Comparison of ENCODE assay signal across 21 cellular contexts in the genomic region with DNA sequence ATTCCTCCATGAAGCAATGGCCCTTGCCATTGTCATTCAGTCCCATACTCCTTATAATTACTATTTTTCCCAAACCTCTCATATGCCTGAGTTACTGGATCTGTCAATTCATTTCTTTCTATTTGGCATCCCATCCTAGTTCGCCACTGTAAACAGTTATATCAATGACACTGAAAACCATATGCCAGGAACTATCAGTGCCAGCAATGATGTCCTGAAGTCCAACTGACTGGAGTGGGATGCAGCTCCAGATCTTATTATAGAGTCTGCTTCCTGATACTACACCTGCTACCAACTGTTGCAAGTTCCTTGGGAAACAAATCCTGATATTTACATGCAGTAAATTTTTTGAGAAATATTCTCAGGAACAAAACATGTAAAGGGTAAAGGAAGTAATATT. TPM values are rescaled to one million over a fixed set of nuclear protein-coding genes. Genes with fewer than 3 reads are reported as not detected.
DNase-seq lines count a peak whose midpoint lies in the region; TF ChIP-seq lines count a peak whose summit lies in the region.
"Had no signal": no experiment of that assay in that cellular context is flagged by ENCODE, and none has a peak within 500 bp of the region (broad histone marks: within the 10 kb centered on the region; RNA-seq: fewer than 3 reads in every experiment).

No MANE protein-coding gene starts in this region.

- TF ChIP-seq CTCF in breast epithelium (IDR thresholded peaks at IDR 0.05), result no peak

- H3K4me3 ChIP-seq in adipocyte (ENCODE audit: low read length), result peak overlapping the region; percentile 77
- no peak overlapping the region for H3K4me3 ChIP-seq in breast epithelium

- peaks cover 18% of the 10 kb centered on the region for H3K9me3 ChIP-seq in adipocyte (ENCODE audit: control insufficient read depth, low read length)
- peaks cover 0 to 19% of the 10 kb centered on the region in 2 donors for H3K9me3 ChIP-seq in breast epithelium
- H3K9me3 ChIP-seq: BE2C had no signal

- H3K27me3 ChIP-seq in adipocyte (replicated peaks; ENCODE audit: control insufficient read depth, insufficient read depth, low read length) (no peaks in the 10 kb centered on the region), breast epithelium (no peaks in the 10 kb centered on the region)
- H3K27me3 ChIP-seq: BE2C had no signal

- peaks cover 5% of the 10 kb centered on the region for H3K36me3 ChIP-seq in adipocyte (ENCODE audit: control insufficient read depth, insufficient read depth, low read length, severe bottlenecking)
- H3K36me3 ChIP-seq in breast epithelium, result no peaks in the 10 kb centered on the region
- H3K36me3 ChIP-seq: BE2C had no signal

- DNase-seq in NCI-H1694 (lab: John Stamatoyannopoulos, UW), result peak; percentile 32
- peak; percentile 18 to 79 for DNase-seq in NCI-H446 (lab: John Stamatoyannopoulos, UW)
- DNase-seq in adipocyte (ENCODE audit: low read depth), result no peak
- DNase-seq in pons (ENCODE audit: low spot score), result peak; percentile 38
- DNase-seq in NCI-H146 (lab: John Stamatoyannopoulos, UW), result no peak
- no peak for DNase-seq in breast epithelium (ENCODE audit: low spot score in 2 of 2)
- no peak for DNase-seq in KBM-7
- DNase-seq: ACHN; BE2C; CD4-positive, CD25-positive, alpha-beta regulatory T cell; CD8-positive, alpha-beta memory T cell; COR-L47; DMS153; DMS79; GF-D8; GOT3; H7; HFFc6 had no signal

- H3K27ac ChIP-seq in breast epithelium, result no peak overlapping the region
- H3K27ac ChIP-seq: HL-60 had no signal

- no peak overlapping the region for H3K9ac ChIP-seq in adipocyte (ENCODE audit: low read length)

- in situ Hi-C loops in KBM-7 (cut with MboI; ENCODE audit: low pct_unique_long_range_greater_than_20kb, low sequenced_read_pairs), result no loop called here

- TF ChIP-seq POLR2A in breast epithelium (IDR thresholded peaks at IDR 0.05), result no peak

- intact Hi-C loops in breast epithelium (cut with DNase I; ENCODE audit: low total_unique reads), result no loop called here

- H3K4me1 ChIP-seq in adipocyte (ENCODE audit: control insufficient read depth, insufficient read depth, low read length) (peaks cover 19% of the 10 kb centered on the region), breast epithelium (no peaks in the 10 kb centered on the region)
- H3K4me1 ChIP-seq: BE2C had no signal

RNA-seq across cellular contexts. Expression of a gene that starts 27.0 kb away (rescaled TPM):
- total RNA-seq in breast epithelium, result 10 to 100 TPM in 1 of 3 donors, 1 to 10 TPM in 1, under 1 TPM in 1; 0.98 to 13.3 (median 2.0) TPM
- total RNA-seq: CD8-positive, alpha-beta memory T cell; Daoy; H7; HT1080 had no signal

Comparison
In these comparisons a context has a peak if more than half of its experiments do, and no peak if none do; other contexts are left out.
1. DNase-seq: peak in NCI-H1694 (single experiment), NCI-H446 (2 of 2) and pons (single experiment); none in adipocyte (single experiment), NCI-H146 (single experiment), breast epithelium (0 of 2) and KBM-7 (single experiment).